In the genomic region with DNA sequence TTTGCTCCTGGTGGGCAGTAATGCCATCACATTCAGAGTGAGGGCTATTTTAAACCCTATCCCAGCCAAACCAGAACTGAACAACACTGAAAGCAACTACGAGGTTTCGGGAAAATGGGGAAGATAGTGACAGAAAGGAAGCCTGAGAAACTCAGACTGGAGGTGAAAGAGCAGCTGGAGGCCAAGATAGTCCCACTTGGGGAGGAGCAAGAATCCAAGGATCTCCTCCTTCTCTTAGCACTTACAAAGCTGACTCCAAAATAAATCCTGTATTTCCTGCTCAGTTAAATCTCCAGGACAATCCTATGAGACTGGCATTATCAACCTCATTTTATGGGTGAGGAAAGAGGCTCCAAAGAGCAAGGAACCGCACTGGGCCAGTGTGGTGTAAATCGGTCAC, we compare ENCODE assay signal across 25 cellular contexts. TPM values are rescaled to one million over a fixed set of nuclear protein-coding genes. Genes with fewer than 3 reads are reported as not detected.
DNase-seq lines count a peak whose midpoint lies in the region; ATAC-seq and TF ChIP-seq lines count a peak whose summit lies in the region.
"Had no signal": no experiment of that assay in that cellular context is flagged by ENCODE, and none has a peak within 500 bp of the region (broad histone marks: within the 10 kb centered on the region; RNA-seq: fewer than 3 reads in every experiment).

No MANE protein-coding gene starts in this region.

- no peak overlapping the region for H2BK120ac ChIP-seq in mesendoderm (ENCODE audit: low read depth, low read length)

- no peak overlapping the region for H2BK5ac ChIP-seq in mesendoderm (ENCODE audit: low read length)

- H4K8ac ChIP-seq in mesendoderm (ENCODE audit: low read depth, low read length): no peak overlapping the region

- H3K79me1 ChIP-seq in mesendoderm (ENCODE audit: low read length): no peaks in the 10 kb centered on the region

- H2AK5ac ChIP-seq in mesendoderm (ENCODE audit: low read length): no peak overlapping the region

- WGBS in mesendoderm (ENCODE audit: extremely low coverage, insufficient coverage, low lambda C conversion rate): no CpG with 5 or more reads among the region's 4 CpGs

- no peaks in the 10 kb centered on the region for H3K36me3 Mint-ChIP-seq in progenitor cell of endocrine pancreas (ENCODE audit: insufficient read depth)
- H3K36me3 Mint-ChIP-seq: CD8-positive, alpha-beta memory T cell had no signal

- TF ChIP-seq CTCF in progenitor cell of endocrine pancreas (IDR thresholded peaks at IDR 0.05; ENCODE audit: unreplicated experiment) (peak; percentile 7), upper lobe of right lung (IDR thresholded peaks at IDR 0.05) (no peak)

- peaks cover 6% of the 10 kb centered on the region for H3K4me1 Mint-ChIP-seq in progenitor cell of endocrine pancreas (ENCODE audit: low read depth)
- H3K4me1 Mint-ChIP-seq: B cell had no signal

- no peaks in the 10 kb centered on the region for H3K36me3 ChIP-seq in mesendoderm (ENCODE audit: control insufficient read depth, insufficient read depth, low read length)
- no peaks in the 10 kb centered on the region for H3K36me3 ChIP-seq in upper lobe of right lung
- H3K36me3 ChIP-seq: BLaER1 treated with 17β-estradiol and CSF1 and Interleukin-3, amounts not matched to agents 10 nM and 100 nM had no signal

- no peak overlapping the region for H3K56ac ChIP-seq in mesendoderm (ENCODE audit: low read length)

- no peak overlapping the region for H3K9ac ChIP-seq in mesendoderm (ENCODE audit: low read length)
- H3K9ac ChIP-seq: BLaER1 treated with 17β-estradiol and CSF1 and Interleukin-3, amounts not matched to agents 10 nM and 100 nM had no signal

- no peaks in the 10 kb centered on the region for H3K4me1 ChIP-seq in mesendoderm (ENCODE audit: control insufficient read depth, low read depth, low read length)
- H3K4me1 ChIP-seq in upper lobe of right lung: no peaks in the 10 kb centered on the region
- H3K4me1 ChIP-seq: A549 had no signal

- no peaks in the 10 kb centered on the region for H3K79me2 ChIP-seq in mesendoderm (ENCODE audit: control insufficient read depth, insufficient read depth, low read length)

- ATAC-seq in upper lobe of right lung: peak; percentile 36
- no peak for ATAC-seq in HG02571 (IDR thresholded peaks at IDR 0.05; ENCODE audit: unreplicated experiment)
- no peak for ATAC-seq in GM19035 (IDR thresholded peaks at IDR 0.05; ENCODE audit: unreplicated experiment)

- no peak overlapping the region for H2BK15ac ChIP-seq in mesendoderm (replicated peaks; ENCODE audit: low read depth)

- intact Hi-C loops in upper lobe of right lung (cut with DNase I): no loop called here

- H3K27me3 ChIP-seq in mesendoderm (ENCODE audit: insufficient read depth, low read length, poor library complexity) (no peaks in the 10 kb centered on the region), upper lobe of right lung (no peaks in the 10 kb centered on the region)
- H3K27me3 ChIP-seq: BLaER1 treated with 17β-estradiol and CSF1 and Interleukin-3, amounts not matched to agents 10 nM and 100 nM had no signal

- H3K27ac Mint-ChIP-seq in progenitor cell of endocrine pancreas: no peak overlapping the region
- H3K27ac Mint-ChIP-seq: B cell; CD4-positive, alpha-beta T cell; CD8-positive, alpha-beta memory T cell had no signal

- H3K9me3 Mint-ChIP-seq in progenitor cell of endocrine pancreas (ENCODE audit: low read depth): no peaks in the 10 kb centered on the region
- H3K9me3 Mint-ChIP-seq: CD4-positive, alpha-beta T cell; CD8-positive, alpha-beta memory T cell had no signal

- no peak overlapping the region for H4K5ac ChIP-seq in mesendoderm (ENCODE audit: low read length)

- no peak overlapping the region for H3K4me2 ChIP-seq in mesendoderm (ENCODE audit: low read length)
- H3K4me2 ChIP-seq: A549 had no signal

- H3K18ac ChIP-seq in mesendoderm (ENCODE audit: low read length): no peak overlapping the region

- H3K27me3 Mint-ChIP-seq in progenitor cell of endocrine pancreas: peaks cover 7% of the 10 kb centered on the region

- no peak overlapping the region for H3K23ac ChIP-seq in mesendoderm (ENCODE audit: low read length)

- H3K9me3 ChIP-seq in upper lobe of right lung: no peaks in the 10 kb centered on the region
- H3K9me3 ChIP-seq: A549; BLaER1 treated with 17β-estradiol and CSF1 and Interleukin-3, amounts not matched to agents 10 nM and 100 nM had no signal

- no peak overlapping the region for H3K4me3 ChIP-seq in mesendoderm (ENCODE audit: low read length)
- H3K4me3 ChIP-seq in upper lobe of right lung: no peak overlapping the region
- H3K4me3 ChIP-seq: A549; BLaER1 treated with 17β-estradiol and CSF1 and Interleukin-3, amounts not matched to agents 10 nM and 100 nM; GM12878 had no signal

- DNase-seq in NCI-H82 (lab: John Stamatoyannopoulos, UW): peak; percentile 39
- DNase-seq in NCI-H82 treated with DMSO at 0.1 percent for 48 hours (lab: John Stamatoyannopoulos, UW; ENCODE audit: unreplicated experiment): no peak
- DNase-seq in mesendoderm: peak; percentile 76
- no peak for DNase-seq in progenitor cell of endocrine pancreas (ENCODE audit: low spot score, unreplicated experiment)
- DNase-seq in upper lobe of right lung: no peak
- DNase-seq in NK-92 treated with Interleukin-12 subunit alpha and Interleukin-12 subunit beta, amount 100 ng/mL, for 24 hours (lab: John Stamatoyannopoulos, UW): no peak
- DNase-seq: AML-193; CD4-positive, alpha-beta T cell; CD8-positive, alpha-beta memory T cell; COR-L47; DMS 273 treated with DMSO at 0.1 percent for 48 hours; DMS153; DMS53; DMS79; DND-41; EL; GDM1 had no signal

- no peak overlapping the region for H3K27ac ChIP-seq in mesendoderm (ENCODE audit: low read depth, low read length)
- no peak overlapping the region for H3K27ac ChIP-seq in upper lobe of right lung
- H3K27ac ChIP-seq: 22Rv1; A549; BLaER1 treated with 17β-estradiol and CSF1 and Interleukin-3, amounts not matched to agents 10 nM and 100 nM; C4-2B had no signal

- H3K4me3 Mint-ChIP-seq in progenitor cell of endocrine pancreas (ENCODE audit: low read depth): no peak overlapping the region
- H3K4me3 Mint-ChIP-seq: B cell; CD4-positive, alpha-beta T cell; CD8-positive, alpha-beta memory T cell had no signal

- H3K4ac ChIP-seq in mesendoderm (ENCODE audit: low read depth, low read length): no peak overlapping the region

RNA-seq across cellular contexts. Expression of a gene that starts 14.1 kb away (rescaled TPM):
- 29.8 TPM for polyA plus RNA-seq in mesendoderm (2013, experiment 1 of 2)
- polyA plus RNA-seq in mesendoderm (2013, experiment 2 of 2): 29.0 TPM
- total RNA-seq in progenitor cell of endocrine pancreas (40.6 and 42.4 TPM in 2 replicates), upper lobe of right lung (16.6 TPM)

Comparison
In these comparisons a context has a peak if more than half of its experiments do, and no peak if none do; other contexts are left out.
1. DNase-seq: peak in NCI-H82 (single experiment) and mesendoderm (single experiment); none in NCI-H82 treated with DMSO at 0.1 percent for 48 hours (single experiment), progenitor cell of endocrine pancreas (single experiment), upper lobe of right lung (single experiment) and NK-92 treated with Interleukin-12 subunit alpha and Interleukin-12 subunit beta, amount 100 ng/mL, for 24 hours (single experiment).